In the genomic region with DNA sequence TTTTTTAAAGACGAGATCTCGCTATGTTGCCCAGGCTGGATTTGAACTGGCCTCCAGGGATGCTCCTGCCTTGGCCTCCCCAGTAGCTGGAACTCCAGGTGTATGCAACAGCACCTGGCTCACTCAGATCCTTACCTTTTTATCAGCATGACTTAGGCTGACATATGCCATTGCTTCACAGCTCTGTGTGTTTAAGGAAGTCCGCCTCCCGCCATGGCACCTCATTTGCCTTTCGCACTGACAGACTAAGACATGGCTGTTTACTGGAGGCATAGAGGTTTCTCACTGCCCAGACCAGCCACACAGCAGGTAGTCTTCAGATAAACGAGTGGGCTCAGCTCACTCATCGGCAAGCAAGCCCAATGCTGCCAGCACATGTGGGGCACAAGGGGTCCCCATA, we compare ENCODE assay signal across 20 cellular contexts.
"Had no signal": no experiment of that assay in that cellular context is flagged by ENCODE, and none has a peak within 500 bp of the region (broad histone marks: within the 10 kb centered on the region; RNA-seq: fewer than 3 reads in every experiment).

No MANE protein-coding gene starts in this region.

- H3K4me2 ChIP-seq: smooth muscle cell had no signal

- H3K36me3 ChIP-seq: neutrophil, prostate gland, transverse colon had no signal

- H3K36me3 Mint-ChIP-seq: activated CD4-positive, alpha-beta memory T cell treated with anti-CD3 and anti-CD28 coated beads for 36 hours; activated naive CD4-positive, alpha-beta T cell treated with anti-CD3 and anti-CD28 coated beads, Interleukin-2, amount 50 U/mL, for 24 hours; natural killer cell had no signal

- H3K9me3 ChIP-seq: heart left ventricle, neutrophil, prostate gland, transverse colon had no signal

- ATAC-seq: activated CD4-positive, alpha-beta T cell treated with anti-CD3 and anti-CD28 coated beads for 36 hours; activated T-cell treated with anti-CD3 and anti-CD28 coated beads, Interleukin-2, amount 50 U/mL, for 4 hours; heart left ventricle; left lobe of liver; natural killer cell; right cardiac atrium; stimulated activated naive CD8-positive, alpha-beta T cell treated with anti-CD3 and anti-CD28 coated beads, Interleukin-15, Interleukin-2, amounts not matched to agents 100 U/mL and 50 U/mL, for 24 hours had no signal

- H3K27me3 Mint-ChIP-seq: activated CD4-positive, alpha-beta memory T cell treated with anti-CD3 and anti-CD28 coated beads for 36 hours; activated CD4-positive, alpha-beta T cell treated with anti-CD3 and anti-CD28 coated beads for 36 hours; activated naive CD4-positive, alpha-beta T cell treated with anti-CD3 and anti-CD28 coated beads, Interleukin-2, amount 50 U/mL, for 24 hours had no signal

- H3K4me1 ChIP-seq: prostate gland, transverse colon had no signal

- H3K27ac ChIP-seq: heart left ventricle, neutrophil, prostate gland, transverse colon had no signal

- H3K4me1 Mint-ChIP-seq: activated CD4-positive, alpha-beta T cell treated with anti-CD3 and anti-CD28 coated beads for 36 hours had no signal

- H3K27me3 ChIP-seq: heart left ventricle, transverse colon had no signal

- H3K9me3 Mint-ChIP-seq: activated CD4-positive, alpha-beta memory T cell treated with anti-CD3 and anti-CD28 coated beads for 36 hours; activated naive CD4-positive, alpha-beta T cell treated with anti-CD3 and anti-CD28 coated beads, Interleukin-2, amount 50 U/mL, for 24 hours; activated T-cell treated with anti-CD3 and anti-CD28 coated beads, Interleukin-2, amount 50 U/mL, for 4 hours; natural killer cell had no signal

- H3K4me3 ChIP-seq: heart left ventricle, prostate gland, smooth muscle cell, transverse colon had no signal

- DNase-seq: activated CD4-positive, alpha-beta memory T cell treated with anti-CD3 and anti-CD28 coated beads for 36 hours; activated CD4-positive, alpha-beta T cell treated with anti-CD3 and anti-CD28 coated beads for 36 hours; activated effector memory CD4-positive, alpha-beta T cell treated with Interleukin-2 at 50 U/mL for 16 hours; activated T-cell treated with anti-CD3 and anti-CD28 coated beads, Interleukin-2, amount 50 U/mL, for 4 hours; central memory CD4-positive, alpha-beta T cell; cortex of kidney; effector CD4-positive, alpha-beta T cell; heart left ventricle; natural killer cell; stimulated activated CD4-positive, alpha-beta T cell treated with anti-CD3 and anti-CD28 coated beads, Interleukin-4, amount 100 ng/mL, for 4 hours; stimulated activated CD8-positive, alpha-beta memory T cell treated with anti-CD3 and anti-CD28 coated beads, Interleukin-4, amount 100 ng/mL, for 48 hours; stimulated activated naive CD8-positive, alpha-beta T cell treated with anti-CD3 and anti-CD28 coated beads, Interleukin-15, Interleukin-2, amounts not matched to agents 100 U/mL and 50 U/mL, for 24 hours; T-helper 2 cell; transverse colon had no signal

- H3K27ac Mint-ChIP-seq: activated CD4-positive, alpha-beta memory T cell treated with anti-CD3 and anti-CD28 coated beads for 36 hours; activated CD4-positive, alpha-beta T cell treated with anti-CD3 and anti-CD28 coated beads for 36 hours; activated naive CD4-positive, alpha-beta T cell treated with anti-CD3 and anti-CD28 coated beads, Interleukin-2, amount 50 U/mL, for 24 hours; natural killer cell had no signal

- H3K4me3 Mint-ChIP-seq: activated CD4-positive, alpha-beta memory T cell treated with anti-CD3 and anti-CD28 coated beads for 36 hours; activated CD4-positive, alpha-beta T cell treated with anti-CD3 and anti-CD28 coated beads for 36 hours; activated naive CD4-positive, alpha-beta T cell treated with anti-CD3 and anti-CD28 coated beads, Interleukin-2, amount 50 U/mL, for 24 hours; activated T-cell treated with anti-CD3 and anti-CD28 coated beads, Interleukin-2, amount 50 U/mL, for 4 hours; natural killer cell had no signal
